ENCODE assay signal across 8 cellular contexts in the genomic region with DNA sequence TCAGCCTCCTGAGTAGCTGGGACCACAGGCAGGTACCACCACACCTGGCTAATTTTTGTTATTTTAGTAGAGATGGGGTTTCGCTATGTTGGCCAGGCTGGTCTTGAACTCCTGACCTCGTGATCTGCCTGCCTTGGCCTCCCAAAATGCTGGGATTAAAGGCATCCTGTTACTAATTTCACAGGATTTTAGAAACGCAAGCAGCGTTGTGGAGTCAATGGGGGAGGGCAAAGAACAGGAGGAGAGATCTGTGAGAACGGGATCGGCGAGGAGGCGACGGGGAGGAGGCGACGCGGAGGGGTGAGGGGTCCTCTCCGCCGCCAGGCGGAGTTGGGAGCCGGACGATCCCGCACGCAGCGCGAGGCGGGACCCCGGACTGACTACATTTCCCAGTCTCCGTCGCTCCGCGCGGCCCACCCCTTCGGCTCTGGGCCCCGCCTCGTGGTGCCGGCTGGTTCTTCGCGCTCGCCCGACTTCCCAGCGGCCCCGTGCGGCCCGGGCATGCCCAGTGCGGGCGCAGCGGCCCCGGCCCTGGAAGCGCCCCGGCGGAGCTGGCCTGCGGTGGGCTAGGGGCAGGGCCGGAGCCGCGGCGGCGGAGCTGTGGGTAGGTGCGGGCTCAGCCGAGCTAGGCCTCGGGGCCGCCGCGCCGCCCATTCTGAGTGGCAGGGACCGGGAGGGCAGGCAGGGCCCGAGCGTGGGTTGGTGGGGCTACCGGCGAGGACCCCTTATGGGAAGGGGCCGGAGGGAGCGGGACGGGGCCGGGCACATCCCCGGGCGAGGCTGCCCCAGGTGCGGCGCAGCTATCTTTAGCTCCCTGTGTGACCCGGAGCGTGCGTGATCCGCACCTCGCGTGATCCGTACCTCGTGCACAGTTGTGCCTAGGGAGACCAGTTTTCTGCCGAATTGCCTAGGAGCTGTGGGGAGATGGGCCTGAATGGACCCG. TPM values are rescaled to one million over a fixed set of nuclear protein-coding genes. Genes with fewer than 3 reads are reported as not detected.
DNase-seq lines count a peak whose midpoint lies in the region; ATAC-seq, FAIRE-seq and TF ChIP-seq lines count a peak whose summit lies in the region.

A gene (plus strand): TSS at position 508 of the 943 bp plus-strand sequence. CDS start 3,051 bp downstream, outside the sequence.

- H3K9me3 ChIP-seq in HUES6 (ENCODE audit: control insufficient read depth, insufficient read depth, low read depth, low read length) (peaks cover 5% of the 10 kb centered on the region; the same call in 1 of the 2 replicates), OCI-LY1 (ENCODE audit: low read length) (no peaks in the 10 kb centered on the region), endothelial cell of umbilical vein (replicated peaks; ENCODE audit: control insufficient read depth, insufficient read depth, low read length) (no peaks in the 10 kb centered on the region)

- peak; percentile 96 for TF ChIP-seq POLR2A in endothelial cell of umbilical vein (IDR thresholded peaks at IDR 0.05; ENCODE audit: low read depth, low read length)

- peak; percentile 95 for FAIRE-seq in endothelial cell of umbilical vein (lab: Jason Lieb, UNC)

- POLR2A ChIA-PET in endothelial cell of umbilical vein (lab: Charles Lee), result interaction anchor here (0.6 to 1.5 kb wide), 2 partner anchors 23 to 688 kb away, joined by 3 to 5 read pairs; a partner anchor contains a TSS

- dilution Hi-C loops in endothelial cell of umbilical vein (cut with MboI; ENCODE audit: extremely low pct_ligation_motif_present, low sequenced_read_pairs), result no loop called here

- ATAC-seq in GM21423 (IDR thresholded peaks at IDR 0.05; ENCODE audit: unreplicated experiment), result peak; percentile 96

- no peaks in the 10 kb centered on the region for H3K9me2 ChIP-seq in OCI-LY1 (ENCODE audit: low read depth, low read length)

- H3K4me2 ChIP-seq in OCI-LY1 (ENCODE audit: low read length) (peak within 1 kb of the TSS; percentile 64), endothelial cell of umbilical vein (ENCODE audit: insufficient read depth, low read length) (peak within 1 kb of the TSS; percentile 85)

- H2AFZ ChIP-seq in OCI-LY1 (ENCODE audit: low read length), result peak within 1 kb of the TSS; percentile 54; the same call in 1 of the 2 replicates
- peak within 1 kb of the TSS; percentile 86 for H2AFZ ChIP-seq in endothelial cell of umbilical vein (ENCODE audit: low read depth, low read length)

- CTCF ChIA-PET in endothelial cell of umbilical vein (lab: Charles Lee), result interaction anchor here (0.7 to 2.1 kb wide), 12 partner anchors 9 to 306 kb away, joined by 3 to 6 read pairs (median 3); a partner anchor contains a TSS

- intact Hi-C loops in endothelial cell of umbilical vein (cut with micrococcal nuclease), result loop anchor here (1.0 to 2.0 kb wide), 5 partner anchors 23 to 320 kb away; a partner anchor contains a TSS

- H4K20me1 ChIP-seq in OCI-LY1 (ENCODE audit: insufficient read depth, low read length) (no peaks in the 10 kb centered on the region), endothelial cell of umbilical vein (replicated peaks; ENCODE audit: control insufficient read depth, extremely low read depth, insufficient read depth, low read length) (no peaks in the 10 kb centered on the region)

- DNase-seq in DMS 273 (lab: John Stamatoyannopoulos, UW; ENCODE audit: unreplicated experiment) (peak; percentile 96), endothelial cell of umbilical vein (ENCODE audit: low read depth, low spot score) (peak; percentile 92), middle frontal gyrus (ENCODE audit: extremely low spot score, low spot score) (peak; percentile 89)
- DNase-seq in activated CD8-positive, alpha-beta memory T cell treated with anti-CD3 and anti-CD28 coated beads, Interleukin-2, amount 50 U/mL, for 48 hours, result peak; percentile 92
- DNase-seq in stimulated activated CD8-positive, alpha-beta memory T cell treated with anti-CD3 and anti-CD28 coated beads, Interleukin-2, amount 100 ng/mL, for 48 hours (ENCODE audit: low read depth in 2 of 2), result peak; percentile 84 to 89

- H3F3A ChIP-seq in OCI-LY1 (ENCODE audit: insufficient read depth, low read length), result no peaks in the 10 kb centered on the region

- peak within 1 kb of the TSS; percentile 62; the same call in 1 of the 2 replicates for H3K27ac ChIP-seq in HUES6 (ENCODE audit: low read depth, low read length)
- H3K27ac ChIP-seq in OCI-LY1 (ENCODE audit: low read depth, low read length, poor library complexity, severe bottlenecking), result peak within 1 kb of the TSS; percentile 73
- peak within 1 kb of the TSS; percentile 5 for H3K27ac ChIP-seq in endothelial cell of umbilical vein (ENCODE audit: insufficient read depth, low read depth, low read length)

- peaks cover 21% of the 10 kb centered on the region for H3K36me3 ChIP-seq in HUES6 (ENCODE audit: control insufficient read depth, insufficient read depth, low read length)
- peaks cover 9% of the 10 kb centered on the region for H3K36me3 ChIP-seq in OCI-LY1 (ENCODE audit: insufficient read depth, low read length)
- H3K36me3 ChIP-seq in endothelial cell of umbilical vein (ENCODE audit: control insufficient read depth in 2 of 2, extremely low read depth in 1 of 2, insufficient read depth in 2 of 2, low read length in 2 of 2), result peaks cover 2% of the 10 kb centered on the region in 2 experiments

- no peaks in the 10 kb centered on the region for H3K9me1 ChIP-seq in endothelial cell of umbilical vein (replicated peaks; ENCODE audit: control insufficient read depth, extremely low read depth, insufficient read depth, low read length)

- BruUV-seq in endothelial cell of umbilical vein (replicated peaks; lab: Mats Ljungman, UMichigan), result no TSS peak

- H3K4me3 ChIP-seq in HUES6 (ENCODE audit: low read depth, low read length) (peak within 1 kb of the TSS; percentile 97), OCI-LY1 (ENCODE audit: low read depth, low read length, poor library complexity, severe bottlenecking) (peak within 1 kb of the TSS; percentile 99), endothelial cell of umbilical vein (replicated peaks in 1 of 3; ENCODE audit: insufficient read depth in 1 of 3, low read depth in 1 of 3, low read length in 3 of 3) (peak within 1 kb of the TSS; percentile 7 to 74 (median 66))

- H3K4me1 ChIP-seq in HUES6 (ENCODE audit: control insufficient read depth, insufficient read depth, low read length), result peaks cover 10% of the 10 kb centered on the region
- peaks cover 14% of the 10 kb centered on the region for H3K4me1 ChIP-seq in OCI-LY1 (ENCODE audit: insufficient read depth, low read length, severe bottlenecking)
- peaks cover 10% of the 10 kb centered on the region for H3K4me1 ChIP-seq in endothelial cell of umbilical vein (ENCODE audit: control insufficient read depth, extremely low read depth, insufficient read depth, low read length)

- H3K27me3 ChIP-seq in HUES6 (ENCODE audit: control insufficient read depth, insufficient read depth, low read length) (no peaks in the 10 kb centered on the region), OCI-LY1 (ENCODE audit: insufficient read depth, low read length) (no peaks in the 10 kb centered on the region), endothelial cell of umbilical vein (ENCODE audit: control insufficient read depth in 2 of 2, insufficient read depth in 2 of 2, low read length in 2 of 2) (no peaks in the 10 kb centered on the region)

- H3K79me2 ChIP-seq in OCI-LY1 (ENCODE audit: insufficient read depth, low read length), result peaks cover 19% of the 10 kb centered on the region; the same call in 1 of the 2 replicates
- peaks cover 24% of the 10 kb centered on the region for H3K79me2 ChIP-seq in endothelial cell of umbilical vein (ENCODE audit: control insufficient read depth, insufficient read depth, low read length)

- TF ChIP-seq CTCF in OCI-LY1 (IDR thresholded peaks at IDR 0.05; ENCODE audit: low read length), result peak; percentile 43
- peak; percentile 58 to 86 for TF ChIP-seq CTCF in endothelial cell of umbilical vein (IDR thresholded peaks at IDR 0.05; ENCODE audit: extremely low read depth in 1 of 2, insufficient read depth in 1 of 2, low read depth in 1 of 2, low read length in 2 of 2)

- H3K9ac ChIP-seq in HUES6 (ENCODE audit: low read length) (peak within 1 kb of the TSS; percentile 96), OCI-LY1 (ENCODE audit: low read length) (peak within 1 kb of the TSS; percentile 98), endothelial cell of umbilical vein (replicated peaks; ENCODE audit: extremely low read depth, insufficient read depth, low read length) (peak within 1 kb of the TSS; percentile 73)

TF ChIP-seq in endothelial cell of umbilical vein, 7 proteins besides CTCF, POLR2A, EP300 and RAD21:
- TF ChIP-seq, protein P1, sequence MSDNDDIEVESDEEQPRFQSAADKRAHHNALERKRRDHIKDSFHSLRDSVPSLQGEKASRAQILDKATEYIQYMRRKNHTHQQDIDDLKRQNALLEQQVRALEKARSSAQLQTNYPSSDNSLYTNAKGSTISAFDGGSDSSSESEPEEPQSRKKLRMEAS (IDR thresholded peaks at IDR 0.05; ENCODE audit: insufficient read depth, insufficient read length), result peak; percentile 67
- TF ChIP-seq POLR2AphosphoS5 (IDR thresholded peaks at IDR 0.05; ENCODE audit: insufficient read depth, low read depth, low read length), result peak; percentile 97
- no peak for TF ChIP-seq FOS (IDR thresholded peaks at IDR 0.05; ENCODE audit: borderline replicate concordance, insufficient read depth, low read length)
- TF ChIP-seq GATA2 (IDR thresholded peaks at IDR 0.05; ENCODE audit: insufficient read depth, insufficient read length, low read depth, low read length), result no peak
- TF ChIP-seq EZH2 (IDR thresholded peaks at IDR 0.05; ENCODE audit: borderline replicate concordance, low read depth, low read length, severe bottlenecking), result no peak
- no peak for TF ChIP-seq JUN (IDR thresholded peaks at IDR 0.05; ENCODE audit: borderline replicate concordance, insufficient read depth, insufficient read length, low read depth)
- no peak for TF ChIP-seq MYC (IDR thresholded peaks at IDR 0.05; ENCODE audit: low read depth, low read length)

RNA-seq across cellular contexts. Expression of the gene that starts here (rescaled TPM):
- total RNA-seq in endothelial cell of umbilical vein, result 115 and 119 TPM in 2 replicates
- polyA plus RNA-seq in endothelial cell of umbilical vein, result 175 and 192 TPM in 2 replicates
- 111 and 122 TPM in 2 replicates for polyA plus RNA-seq in endothelial cell of umbilical vein (2011; cell fraction: cytosol; rRNA removed)
- polyA plus RNA-seq in endothelial cell of umbilical vein (2011; cell fraction: nucleus; rRNA removed), result 39.6 and 49.7 TPM in 2 replicates
- polyA plus RNA-seq in endothelial cell of umbilical vein (2012), result 116 and 160 TPM in 2 replicates
- polyA minus RNA-seq in endothelial cell of umbilical vein, result 156 and 172 TPM in 2 replicates
- polyA minus RNA-seq in endothelial cell of umbilical vein (2011; cell fraction: cytosol; rRNA and poly(A)+ RNA removed), result 34.1 TPM
- polyA minus RNA-seq in endothelial cell of umbilical vein (2011; cell fraction: nucleus; rRNA and poly(A)+ RNA removed), result 19.0 and 32.2 TPM in 2 replicates

Comparison
In these comparisons a context has a peak if more than half of its experiments do, and no peak if none do; other contexts are left out.
1. Peak in every context shown above with its lines: DNase-seq, ATAC-seq, H3K4me3 ChIP-seq and H3K27ac ChIP-seq.
2. H3K27ac ChIP-seq: peak in every context shown above with its lines; median percentile 73 in OCI-LY1; 62 in HUES6; 5 in endothelial cell of umbilical vein.